18 cellular contexts compared by ENCODE assay signal in the genomic region with DNA sequence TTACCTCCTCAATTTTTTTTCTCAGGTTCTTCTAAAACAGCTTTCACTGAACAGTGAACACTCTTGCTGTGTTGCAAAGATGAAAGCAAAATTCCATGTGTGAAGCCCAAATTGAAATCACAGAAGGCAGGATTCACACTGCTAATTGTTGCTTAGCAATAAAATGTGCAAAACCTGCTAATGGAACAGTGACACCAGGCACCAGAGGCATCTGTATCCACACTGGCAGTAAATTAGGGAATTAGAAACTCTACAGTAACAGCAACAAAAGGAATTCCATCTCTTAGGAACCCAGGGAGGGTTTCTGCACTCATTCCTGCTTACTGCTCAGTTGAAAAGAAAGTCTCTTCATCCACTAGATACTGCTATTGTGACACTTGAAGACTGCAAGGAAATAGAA.
"Had no signal": no experiment of that assay in that cellular context is flagged by ENCODE, and none has a peak within 500 bp of the region (broad histone marks: within the 10 kb centered on the region; RNA-seq: fewer than 3 reads in every experiment).

No MANE protein-coding gene starts in this region.

- DNase-seq: cortex of kidney; effector memory CD8-positive, alpha-beta T cell; mesenchymal stem cell; mucosa of descending colon; naive B cell; nucleus accumbens; spleen; stimulated activated CD4-positive, alpha-beta T cell treated with anti-CD3 and anti-CD28 coated beads, Interleukin-4, amount 100 ng/mL, for 4 hours; stimulated activated naive CD8-positive, alpha-beta T cell treated with anti-CD3 and anti-CD28 coated beads, Interleukin-15, Interleukin-2, amounts not matched to agents 100 U/mL and 50 U/mL, for 24 hours; substantia nigra; testis; tibial artery had no signal

- H3K36me3 ChIP-seq: prostate gland, right atrium auricular region, spleen, tibial artery had no signal

- H3K9me3 ChIP-seq: prostate gland, testis had no signal

- H3K27ac ChIP-seq: prostate gland, right atrium auricular region, spleen, testis, tibial artery had no signal

- H3K4me3 Mint-ChIP-seq: effector memory CD8-positive, alpha-beta T cell; mesothelial cell of epicardium; naive B cell; natural killer cell treated with Interleukin-12 subunit alpha and Interleukin-12 subunit beta and Interleukin-15 and Interleukin-18, amount 100 ng/mL, for 72 hours; stimulated activated memory B cell treated with anti-CD40 and anti-IgM and Interleukin-4, amounts not matched to agents 10 μg/mL and 1 μg/mL and 100 μg/mL, for 72 hours; type B pancreatic cell had no signal

- H3K4me1 ChIP-seq: prostate gland, right atrium auricular region, spleen, testis, tibial artery had no signal

- H3K27me3 ChIP-seq: right atrium auricular region, testis, tibial artery had no signal

- H3K36me3 Mint-ChIP-seq: natural killer cell treated with Interleukin-12 subunit alpha and Interleukin-12 subunit beta and Interleukin-15 and Interleukin-18, amount 100 ng/mL, for 72 hours; stimulated activated memory B cell treated with anti-CD40 and anti-IgM and Interleukin-4, amounts not matched to agents 10 μg/mL and 1 μg/mL and 100 μg/mL, for 72 hours; type B pancreatic cell had no signal

- H3K4me3 ChIP-seq: mucosa of descending colon, prostate gland, right atrium auricular region, spleen, testis, tibial artery had no signal

- H3K4me1 Mint-ChIP-seq: naive B cell; stimulated activated memory B cell treated with anti-CD40 and anti-IgM and Interleukin-4, amounts not matched to agents 10 μg/mL and 1 μg/mL and 100 μg/mL, for 72 hours had no signal

- H3K27ac Mint-ChIP-seq: effector memory CD8-positive, alpha-beta T cell; naive B cell; natural killer cell treated with Interleukin-12 subunit alpha and Interleukin-12 subunit beta and Interleukin-15 and Interleukin-18, amount 100 ng/mL, for 72 hours; stimulated activated memory B cell treated with anti-CD40 and anti-IgM and Interleukin-4, amounts not matched to agents 10 μg/mL and 1 μg/mL and 100 μg/mL, for 72 hours; type B pancreatic cell had no signal
